In genomic region chr1:6612641-6613360, GRCh38 we compare ENCODE assay signal across 9 cellular contexts. TPM values are rescaled to one million over a fixed set of nuclear protein-coding genes. Genes with fewer than 3 reads are reported as not detected.
A peak's percentile ranks its signal among the peaks of the same experiment; 100 is the strongest.
DNase-seq lines count a peak whose midpoint lies in the region; ATAC-seq, FAIRE-seq and TF ChIP-seq lines count a peak whose summit lies in the region.
"Had no signal": no experiment of that assay in that cellular context is flagged by ENCODE, and none has a peak within 500 bp of the region (broad histone marks: within the 10 kb centered on the region; RNA-seq: fewer than 3 reads in every experiment).

No MANE protein-coding gene starts in this region.

- ATAC-seq in HG03025 (IDR thresholded peaks at IDR 0.05; ENCODE audit: low FRiP score, unreplicated experiment) (peak; percentile 26), HepG2 (peak; percentile 56)
- ATAC-seq in central memory CD8-positive, alpha-beta T cell (replicated peaks; ENCODE audit: extremely low read depth, poor library complexity, severe bottlenecking) = peak; percentile 34

- no peak for TF ChIP-seq RAD21 in HepG2 (CRISPR knock-in tag; IDR thresholded peaks at IDR 0.05)

- intact Hi-C loops in HepG2 (cut with micrococcal nuclease; ENCODE audit: unreplicated experiment) = loop anchor here (1.0 kb wide), 1 partner anchor 8 kb away; no protein-coding TSS in a partner anchor

- no peaks in the 10 kb centered on the region; the same call in 1 of the 2 replicates for H4K20me1 ChIP-seq in HepG2 (ENCODE audit: insufficient read depth, low read length)

- TF ChIP-seq EP300 in HepG2 (IDR thresholded peaks at IDR 0.05; ENCODE audit: low read depth in 2 of 2, low read length in 2 of 2) (no peak), HepG2 (CRISPR knock-in tag; IDR thresholded peaks at IDR 0.05; ENCODE audit: borderline replicate concordance) (no peak)

- TF ChIP-seq CTCF in BE2C (IDR thresholded peaks at IDR 0.05; ENCODE audit: low read depth, low read length) = no peak
- TF ChIP-seq CTCF in HepG2 (CRISPR knock-in tag; IDR thresholded peaks at IDR 0.05) = peak; percentile 14; the same call in 1 of the 2 replicates

- H3K27me3 Mint-ChIP-seq in central memory CD8-positive, alpha-beta T cell = no peaks in the 10 kb centered on the region

- CTCF ChIA-PET in HepG2 (lab: Yijun Ruan, JAX; ENCODE audit: low intra/inter-chr PET ratio, low total read pairs) = no interaction called here

- peak overlapping the region; percentile 87 for H3K4me2 ChIP-seq in HepG2 (ENCODE audit: low read depth, low read length)

- H3K27ac ChIP-seq in HepG2 (ENCODE audit: extremely low read length, insufficient read depth, low read length) (peak overlapping the region; percentile 64), substantia nigra (ENCODE audit: low read depth, low read length, poor library complexity, severe bottlenecking) (peak overlapping the region; percentile 94)

- H3K9me3 Mint-ChIP-seq in central memory CD8-positive, alpha-beta T cell = no peaks in the 10 kb centered on the region

- H3K4me3 ChIP-seq in BE2C (ENCODE audit: low read depth, low read length) (peak overlapping the region; percentile 66), HepG2 (replicated peaks in 1 of 3; ENCODE audit: insufficient read depth in 1 of 3, low read depth in 2 of 3, low read length in 3 of 3) (peak overlapping the region; percentile 75 to 88 (median 77))

- DNase-seq in BE2C = no peak
- DNase-seq in GM12892 (ENCODE audit: insufficient read length) = peak; percentile 74
- DNase-seq in NCI-H774 (lab: John Stamatoyannopoulos, UW) = peak; percentile 53
- DNase-seq in central memory CD8-positive, alpha-beta T cell (ENCODE audit: low spot score in 2 of 2) = no peak
- DNase-seq in HepG2 (ENCODE audit: low spot score) = peak; percentile 23
- DNase-seq in substantia nigra (lab: John Stamatoyannopoulos, UW) = peak in 31 of 49 donors; percentile 43 to 83 (median 67)
- no peak for DNase-seq in SKM-1 (lab: John Stamatoyannopoulos, UW; ENCODE audit: unreplicated experiment)

- H3K79me2 ChIP-seq in HepG2 (ENCODE audit: insufficient read depth, low read length) = peaks cover 23% of the 10 kb centered on the region

- peaks cover 22% of the 10 kb centered on the region for H3K4me1 Mint-ChIP-seq in central memory CD8-positive, alpha-beta T cell

- peak overlapping the region; percentile 89 for H3K4me3 Mint-ChIP-seq in central memory CD8-positive, alpha-beta T cell

- no peaks in the 10 kb centered on the region for H3K36me3 ChIP-seq in BE2C
- H3K36me3 ChIP-seq in HepG2 (replicated peaks in 1 of 2; ENCODE audit: control insufficient read depth in 1 of 2, insufficient read depth in 2 of 2, low read length in 2 of 2) = peaks cover 0 to 12% of the 10 kb centered on the region in 2 experiments; a peak in 2 of 5 replicates

- H3K27me3 ChIP-seq in BE2C (no peaks in the 10 kb centered on the region), HepG2 (ENCODE audit: control insufficient read depth in 1 of 2, insufficient read depth in 2 of 2, low read length in 2 of 2) (no peaks in the 10 kb centered on the region; a peak in 1 of 5 replicates)

- H3K9ac ChIP-seq in HepG2 (ENCODE audit: insufficient read depth, low read depth, low read length) = peak overlapping the region; percentile 67

- H2AFZ ChIP-seq in HepG2 (ENCODE audit: low read length) = no peak overlapping the region

- under 1% methylated on average over 23 of the region's 67 CpGs for WGBS in HepG2 (ENCODE audit: low lambda C conversion rate)

- POLR2A ChIA-PET in HepG2 (lab: Yijun Ruan, JAX) = interaction anchor here (0.7 to 5.6 kb wide), 2 partner anchors 12 to 58 kb away, joined by 4 to 60 read pairs; partner anchors contain the start of genes KLHL21 and TAS1R1

- TSS peak; percentile 79 for BruUV-seq in HepG2 (replicated peaks; lab: Mats Ljungman, UMichigan)

- in situ Hi-C loops in HepG2 (cut with HindIII; ENCODE audit: extremely low pct_ligation_motif_present, low pct_unique_long_range_greater_than_20kb) = no loop called here

- FAIRE-seq in GM12892 (lab: Jason Lieb, UNC) = no peak
- no peak for FAIRE-seq in HepG2 (lab: Jason Lieb, UNC)

- peaks cover 6% of the 10 kb centered on the region for H3K36me3 Mint-ChIP-seq in central memory CD8-positive, alpha-beta T cell (ENCODE audit: insufficient read depth)

- H3K4me1 ChIP-seq in BE2C (no peaks in the 10 kb centered on the region), HepG2 (ENCODE audit: insufficient read depth, low read length) (peaks cover 46% of the 10 kb centered on the region)

- TF ChIP-seq POLR2A in GM12892 (IDR thresholded peaks at IDR 0.05; ENCODE audit: low read depth, low read length) (no peak), HepG2 (IDR thresholded peaks at IDR 0.05; ENCODE audit: insufficient read depth in 1 of 2, low read depth in 2 of 2, low read length in 2 of 2) (peak in 1 of 2 experiments; percentile 15; a peak in 2 of 4 replicates)

- H3K9me3 ChIP-seq in BE2C (no peaks in the 10 kb centered on the region), HepG2 (ENCODE audit: low read length) (no peaks in the 10 kb centered on the region)

- H3K27ac Mint-ChIP-seq in central memory CD8-positive, alpha-beta T cell (ENCODE audit: low read depth) = peak overlapping the region; percentile 89

RNA-seq across cellular contexts. Expression of gene PHF13, which starts 0.7 kb away (rescaled TPM):
- 5.9 TPM for polyA plus RNA-seq in BE2C (2012; ENCODE audit: insufficient read depth, insufficient read length, low read depth)
- 10.0 TPM for polyA plus RNA-seq in GM12892 (2012; ENCODE audit: missing spikeins)
- total RNA-seq in HepG2 (2016; rRNA removed; fragmentation: Illumina TruSeq; extraction: Trizol) = 7.4 and 8.4 TPM in 2 replicates
- 1.8 TPM in 2 replicates for total RNA-seq in HepG2 (2016; cell fraction: cytosol; rRNA removed; fragmentation: Illumina TruSeq; extraction: Trizol; ENCODE audit: low read depth)
- total RNA-seq in HepG2 (2016; cell fraction: insoluble cytoplasmic fraction; rRNA removed; fragmentation: Illumina TruSeq; extraction: Trizol) = 7.7 and 8.2 TPM in 2 replicates
- total RNA-seq in HepG2 (2016; cell fraction: membrane; rRNA removed; fragmentation: Illumina TruSeq; extraction: Trizol) = 5.3 and 5.8 TPM in 2 replicates
- total RNA-seq in HepG2 (2016; cell fraction: nucleus; rRNA removed; fragmentation: Illumina TruSeq; extraction: Trizol) = 8.5 and 10.6 TPM in 2 replicates
- 4.7 and 6.1 TPM in 2 replicates for polyA plus RNA-seq in HepG2 (2011; rRNA removed)
- polyA plus RNA-seq in HepG2 (2011; cell fraction: cytosol; rRNA removed) = 3.7 and 4.9 TPM in 2 replicates
- 9.9 and 12.6 TPM in 2 replicates for polyA plus RNA-seq in HepG2 (2011; cell fraction: nucleus; rRNA removed)
- 15.6 and 16.1 TPM in 2 replicates for polyA plus RNA-seq in HepG2 (2012)
- 0.83 and 0.97 TPM in 2 replicates for polyA plus RNA-seq in HepG2 (2016; cell fraction: cytosol; fragmentation: Illumina TruSeq; extraction: Trizol; ENCODE audit: low read depth)
- polyA plus RNA-seq in HepG2 (2016; cell fraction: insoluble cytoplasmic fraction; fragmentation: Illumina TruSeq; extraction: Trizol; ENCODE audit: low read depth) = 9.5 and 10.6 TPM in 2 replicates
- polyA plus RNA-seq in HepG2 (2016; cell fraction: membrane; fragmentation: Illumina TruSeq; extraction: Trizol; ENCODE audit: low read depth) = 2.9 and 3.0 TPM in 2 replicates
- 19.2 and 19.9 TPM in 2 replicates for polyA plus RNA-seq in HepG2 (2016; cell fraction: nucleus; fragmentation: Illumina TruSeq; extraction: Trizol; ENCODE audit: insufficient read depth, low read depth)
- polyA minus RNA-seq in HepG2 (2011; rRNA and poly(A)+ RNA removed; ENCODE audit: low replicate concordance) = 2.6 and 5.3 TPM in 2 replicates
- 4.9 and 7.5 TPM in 2 replicates for polyA minus RNA-seq in HepG2 (2011; cell fraction: cytosol; rRNA and poly(A)+ RNA removed)
- 4.2 and 4.7 TPM in 2 replicates for polyA minus RNA-seq in HepG2 (2011; cell fraction: nucleus; rRNA and poly(A)+ RNA removed)

RNA-seq across cellular contexts. Expression of gene KLHL21, which starts 10.1 kb away (rescaled TPM):
- 22.7 TPM for polyA plus RNA-seq in BE2C (2012; ENCODE audit: insufficient read depth, insufficient read length, low read depth)
- 3.8 TPM for polyA plus RNA-seq in GM12892 (2012; ENCODE audit: missing spikeins)
- total RNA-seq in HepG2 (2016; rRNA removed; fragmentation: Illumina TruSeq; extraction: Trizol) = 20.9 and 25.0 TPM in 2 replicates
- total RNA-seq in HepG2 (2016; cell fraction: cytosol; rRNA removed; fragmentation: Illumina TruSeq; extraction: Trizol; ENCODE audit: low read depth) = 4.1 and 5.1 TPM in 2 replicates
- 16.6 and 24.3 TPM in 2 replicates for total RNA-seq in HepG2 (2016; cell fraction: insoluble cytoplasmic fraction; rRNA removed; fragmentation: Illumina TruSeq; extraction: Trizol)
- total RNA-seq in HepG2 (2016; cell fraction: membrane; rRNA removed; fragmentation: Illumina TruSeq; extraction: Trizol) = 11.5 and 11.6 TPM in 2 replicates
- 22.1 and 26.1 TPM in 2 replicates for total RNA-seq in HepG2 (2016; cell fraction: nucleus; rRNA removed; fragmentation: Illumina TruSeq; extraction: Trizol)
- polyA plus RNA-seq in HepG2 (2011; rRNA removed) = 14.8 and 19.9 TPM in 2 replicates
- 10.9 and 14.4 TPM in 2 replicates for polyA plus RNA-seq in HepG2 (2011; cell fraction: cytosol; rRNA removed)
- 95.0 and 99.0 TPM in 2 replicates for polyA plus RNA-seq in HepG2 (2011; cell fraction: nucleus; rRNA removed)
- polyA plus RNA-seq in HepG2 (2012) = 13.7 and 34.6 TPM in 2 replicates
- polyA plus RNA-seq in HepG2 (2016; cell fraction: cytosol; fragmentation: Illumina TruSeq; extraction: Trizol; ENCODE audit: low read depth) = 2.2 and 2.8 TPM in 2 replicates
- 14.0 and 18.0 TPM in 2 replicates for polyA plus RNA-seq in HepG2 (2016; cell fraction: insoluble cytoplasmic fraction; fragmentation: Illumina TruSeq; extraction: Trizol; ENCODE audit: low read depth)
- 4.8 and 5.2 TPM in 2 replicates for polyA plus RNA-seq in HepG2 (2016; cell fraction: membrane; fragmentation: Illumina TruSeq; extraction: Trizol; ENCODE audit: low read depth)
- 41.5 and 42.6 TPM in 2 replicates for polyA plus RNA-seq in HepG2 (2016; cell fraction: nucleus; fragmentation: Illumina TruSeq; extraction: Trizol; ENCODE audit: insufficient read depth, low read depth)
- 28.3 and 69.9 TPM in 2 replicates for polyA minus RNA-seq in HepG2 (2011; rRNA and poly(A)+ RNA removed; ENCODE audit: low replicate concordance)
- polyA minus RNA-seq in HepG2 (2011; cell fraction: cytosol; rRNA and poly(A)+ RNA removed) = 21.0 and 26.5 TPM in 2 replicates
- polyA minus RNA-seq in HepG2 (2011; cell fraction: nucleus; rRNA and poly(A)+ RNA removed) = 34.2 and 40.8 TPM in 2 replicates

RNA-seq across cellular contexts. Expression of gene THAP3, which starts 11.9 kb away (rescaled TPM):
- 34.0 TPM for polyA plus RNA-seq in BE2C (2012; ENCODE audit: insufficient read depth, insufficient read length, low read depth)
- polyA plus RNA-seq in GM12892 (2012; ENCODE audit: missing spikeins) = 10.6 TPM
- 14.9 and 15.0 TPM in 2 replicates for total RNA-seq in HepG2 (2016; rRNA removed; fragmentation: Illumina TruSeq; extraction: Trizol)
- 9.0 and 9.7 TPM in 2 replicates for total RNA-seq in HepG2 (2016; cell fraction: cytosol; rRNA removed; fragmentation: Illumina TruSeq; extraction: Trizol; ENCODE audit: low read depth)
- 15.7 and 15.9 TPM in 2 replicates for total RNA-seq in HepG2 (2016; cell fraction: insoluble cytoplasmic fraction; rRNA removed; fragmentation: Illumina TruSeq; extraction: Trizol)
- 12.2 and 13.1 TPM in 2 replicates for total RNA-seq in HepG2 (2016; cell fraction: membrane; rRNA removed; fragmentation: Illumina TruSeq; extraction: Trizol)
- total RNA-seq in HepG2 (2016; cell fraction: nucleus; rRNA removed; fragmentation: Illumina TruSeq; extraction: Trizol) = 12.6 and 13.1 TPM in 2 replicates
- 10.3 and 12.1 TPM in 2 replicates for polyA plus RNA-seq in HepG2 (2011; rRNA removed)
- polyA plus RNA-seq in HepG2 (2011; cell fraction: cytosol; rRNA removed) = 7.0 and 10.7 TPM in 2 replicates
- polyA plus RNA-seq in HepG2 (2011; cell fraction: nucleus; rRNA removed) = 24.3 and 30.1 TPM in 2 replicates
- polyA plus RNA-seq in HepG2 (2012) = 8.1 and 8.4 TPM in 2 replicates
- polyA plus RNA-seq in HepG2 (2016; cell fraction: cytosol; fragmentation: Illumina TruSeq; extraction: Trizol; ENCODE audit: low read depth) = 4.4 and 4.8 TPM in 2 replicates
- polyA plus RNA-seq in HepG2 (2016; cell fraction: insoluble cytoplasmic fraction; fragmentation: Illumina TruSeq; extraction: Trizol; ENCODE audit: low read depth) = 11.7 and 12.3 TPM in 2 replicates
- polyA plus RNA-seq in HepG2 (2016; cell fraction: membrane; fragmentation: Illumina TruSeq; extraction: Trizol; ENCODE audit: low read depth) = 5.1 and 6.0 TPM in 2 replicates
- polyA plus RNA-seq in HepG2 (2016; cell fraction: nucleus; fragmentation: Illumina TruSeq; extraction: Trizol; ENCODE audit: insufficient read depth, low read depth) = 24.7 and 27.0 TPM in 2 replicates
- 17.1 and 18.0 TPM in 2 replicates for polyA minus RNA-seq in HepG2 (2011; rRNA and poly(A)+ RNA removed; ENCODE audit: low replicate concordance)
- 3.2 and 4.4 TPM in 2 replicates for polyA minus RNA-seq in HepG2 (2011; cell fraction: cytosol; rRNA and poly(A)+ RNA removed)
- polyA minus RNA-seq in HepG2 (2011; cell fraction: nucleus; rRNA and poly(A)+ RNA removed) = 8.4 and 9.4 TPM in 2 replicates

RNA-seq across cellular contexts. Expression of gene ZBTB48, which starts 33.0 kb away (rescaled TPM):
- 54.3 TPM for polyA plus RNA-seq in BE2C (2012; ENCODE audit: insufficient read depth, insufficient read length, low read depth)
- polyA plus RNA-seq in GM12892 (2012; ENCODE audit: missing spikeins) = 13.4 TPM
- 13.8 and 17.1 TPM in 2 replicates for total RNA-seq in HepG2 (2016; rRNA removed; fragmentation: Illumina TruSeq; extraction: Trizol)
- 5.0 and 5.2 TPM in 2 replicates for total RNA-seq in HepG2 (2016; cell fraction: cytosol; rRNA removed; fragmentation: Illumina TruSeq; extraction: Trizol; ENCODE audit: low read depth)
- 8.3 and 21.5 TPM in 2 replicates for total RNA-seq in HepG2 (2016; cell fraction: insoluble cytoplasmic fraction; rRNA removed; fragmentation: Illumina TruSeq; extraction: Trizol)
- 5.7 and 8.8 TPM in 2 replicates for total RNA-seq in HepG2 (2016; cell fraction: membrane; rRNA removed; fragmentation: Illumina TruSeq; extraction: Trizol)
- total RNA-seq in HepG2 (2016; cell fraction: nucleus; rRNA removed; fragmentation: Illumina TruSeq; extraction: Trizol) = 17.3 and 20.3 TPM in 2 replicates
- 13.0 and 18.1 TPM in 2 replicates for polyA plus RNA-seq in HepG2 (2011; rRNA removed)
- 10.2 and 13.3 TPM in 2 replicates for polyA plus RNA-seq in HepG2 (2011; cell fraction: cytosol; rRNA removed)
- 62.4 and 69.3 TPM in 2 replicates for polyA plus RNA-seq in HepG2 (2011; cell fraction: nucleus; rRNA removed)
- 9.9 and 13.5 TPM in 2 replicates for polyA plus RNA-seq in HepG2 (2012)
- polyA plus RNA-seq in HepG2 (2016; cell fraction: cytosol; fragmentation: Illumina TruSeq; extraction: Trizol; ENCODE audit: low read depth) = 3.7 and 4.2 TPM in 2 replicates
- polyA plus RNA-seq in HepG2 (2016; cell fraction: insoluble cytoplasmic fraction; fragmentation: Illumina TruSeq; extraction: Trizol; ENCODE audit: low read depth) = 7.6 TPM in 2 replicates
- polyA plus RNA-seq in HepG2 (2016; cell fraction: membrane; fragmentation: Illumina TruSeq; extraction: Trizol; ENCODE audit: low read depth) = 5.0 and 5.6 TPM in 2 replicates
- 44.7 and 51.5 TPM in 2 replicates for polyA plus RNA-seq in HepG2 (2016; cell fraction: nucleus; fragmentation: Illumina TruSeq; extraction: Trizol; ENCODE audit: insufficient read depth, low read depth)
- polyA minus RNA-seq in HepG2 (2011; rRNA and poly(A)+ RNA removed; ENCODE audit: low replicate concordance) = 30.6 and 46.1 TPM in 2 replicates
- polyA minus RNA-seq in HepG2 (2011; cell fraction: cytosol; rRNA and poly(A)+ RNA removed) = 4.3 and 8.8 TPM in 2 replicates
- 18.5 and 19.6 TPM in 2 replicates for polyA minus RNA-seq in HepG2 (2011; cell fraction: nucleus; rRNA and poly(A)+ RNA removed)

RNA-seq across cellular contexts. Expression of gene TAS1R1, which starts 57.7 kb away (rescaled TPM):
- polyA plus RNA-seq in BE2C (2012; ENCODE audit: insufficient read depth, insufficient read length, low read depth) = not detected
- polyA plus RNA-seq in GM12892 (2012; ENCODE audit: missing spikeins) = 0.28 TPM
- 0.98 and 1.4 TPM in 2 replicates for total RNA-seq in HepG2 (2016; rRNA removed; fragmentation: Illumina TruSeq; extraction: Trizol)
- 0.26 and 0.30 TPM in 2 replicates for total RNA-seq in HepG2 (2016; cell fraction: cytosol; rRNA removed; fragmentation: Illumina TruSeq; extraction: Trizol; ENCODE audit: low read depth)
- total RNA-seq in HepG2 (2016; cell fraction: insoluble cytoplasmic fraction; rRNA removed; fragmentation: Illumina TruSeq; extraction: Trizol) = 1.4 and 1.7 TPM in 2 replicates
- total RNA-seq in HepG2 (2016; cell fraction: membrane; rRNA removed; fragmentation: Illumina TruSeq; extraction: Trizol) = 1.1 and 2.0 TPM in 2 replicates
- total RNA-seq in HepG2 (2016; cell fraction: nucleus; rRNA removed; fragmentation: Illumina TruSeq; extraction: Trizol) = 1.1 TPM in 2 replicates
- polyA plus RNA-seq in HepG2 (2011; rRNA removed) = 1.6 and 1.9 TPM in 2 replicates
- 1.8 and 2.4 TPM in 2 replicates for polyA plus RNA-seq in HepG2 (2011; cell fraction: cytosol; rRNA removed)
- polyA plus RNA-seq in HepG2 (2011; cell fraction: nucleus; rRNA removed) = 0.93 and 1.9 TPM in 2 replicates
- 0.30 and 0.32 TPM in 2 replicates for polyA plus RNA-seq in HepG2 (2012)
- polyA plus RNA-seq in HepG2 (2016; cell fraction: cytosol; fragmentation: Illumina TruSeq; extraction: Trizol; ENCODE audit: low read depth) = 0.71 and 0.72 TPM in 2 replicates
- polyA plus RNA-seq in HepG2 (2016; cell fraction: insoluble cytoplasmic fraction; fragmentation: Illumina TruSeq; extraction: Trizol; ENCODE audit: low read depth) = 0.81 and 1.2 TPM in 2 replicates
- polyA plus RNA-seq in HepG2 (2016; cell fraction: membrane; fragmentation: Illumina TruSeq; extraction: Trizol; ENCODE audit: low read depth) = 1.2 TPM in 2 replicates
- polyA plus RNA-seq in HepG2 (2016; cell fraction: nucleus; fragmentation: Illumina TruSeq; extraction: Trizol; ENCODE audit: insufficient read depth, low read depth) = 1.9 and 2.5 TPM in 2 replicates
- polyA minus RNA-seq in HepG2 (2011; rRNA and poly(A)+ RNA removed; ENCODE audit: low replicate concordance) = 0.09 and 5.5 TPM in 2 replicates
- 0.79 and 1.3 TPM in 2 replicates for polyA minus RNA-seq in HepG2 (2011; cell fraction: cytosol; rRNA and poly(A)+ RNA removed)
- 0.26 and 1.2 TPM in 2 replicates for polyA minus RNA-seq in HepG2 (2011; cell fraction: nucleus; rRNA and poly(A)+ RNA removed)
- total RNA-seq: activated CD8-positive, alpha-beta memory T cell treated with anti-CD3 and anti-CD28 coated beads for 36 hours had no signal

Comparison
In these comparisons a context has a peak if more than half of its experiments do, and no peak if none do; other contexts are left out.
1. DNase-seq: peak in GM12892 (single experiment), NCI-H774 (single experiment), HepG2 (single experiment) and substantia nigra (31 of 49); none in BE2C (single experiment), central memory CD8-positive, alpha-beta T cell (0 of 2) and SKM-1 (single experiment).
2. Peak in every context shown above with its lines, with median percentiles within 50 percentile points of each other: ATAC-seq.